ENCODE assay signal across 18 cellular contexts in genomic region chr1:95033843-95034242, GRCh38.
"Had no signal": no experiment of that assay in that cellular context is flagged by ENCODE, and none has a peak within 500 bp of the region (broad histone marks: within the 10 kb centered on the region; RNA-seq: fewer than 3 reads in every experiment).

No MANE protein-coding gene starts in this region.

- FAIRE-seq: pancreas had no signal

- H3K4me1 Mint-ChIP-seq: activated CD4-positive, alpha-beta memory T cell treated with anti-CD3 and anti-CD28 coated beads, Interleukin-2, amount 10 ng/mL, durations not matched to agents 7 days and 5 days; activated CD4-positive, alpha-beta T cell treated with anti-CD3 and anti-CD28 coated beads for 36 hours; activated naive CD4-positive, alpha-beta T cell treated with anti-CD3 and anti-CD28 coated beads, Interleukin-2, amount 50 U/mL, for 24 hours; naive thymus-derived CD4-positive, alpha-beta T cell; stimulated activated effector memory CD8-positive, alpha-beta T cell treated with anti-CD3 and anti-CD28 coated beads, Interleukin-12 subunit alpha, Interleukin-12 subunit beta, amount 100 ng/mL, for 72 hours had no signal

- H3K27ac ChIP-seq: left lung, pancreas, sigmoid colon, WERI-Rb-1 had no signal

- H3K27me3 Mint-ChIP-seq: activated CD4-positive, alpha-beta memory T cell treated with anti-CD3 and anti-CD28 coated beads, Interleukin-2, amount 10 ng/mL, durations not matched to agents 7 days and 5 days; activated CD4-positive, alpha-beta T cell treated with anti-CD3 and anti-CD28 coated beads for 36 hours; activated naive CD4-positive, alpha-beta T cell treated with anti-CD3 and anti-CD28 coated beads, Interleukin-2, amount 50 U/mL, for 24 hours; naive thymus-derived CD4-positive, alpha-beta T cell had no signal

- H3K4me3 Mint-ChIP-seq: activated CD4-positive, alpha-beta memory T cell treated with anti-CD3 and anti-CD28 coated beads, Interleukin-2, amount 10 ng/mL, durations not matched to agents 7 days and 5 days; activated CD4-positive, alpha-beta T cell treated with anti-CD3 and anti-CD28 coated beads for 36 hours; activated naive CD4-positive, alpha-beta T cell treated with anti-CD3 and anti-CD28 coated beads, Interleukin-2, amount 50 U/mL, for 24 hours; activated T-cell treated with anti-CD3 and anti-CD28 coated beads, Interleukin-2, amount 50 U/mL, for 4 hours; naive thymus-derived CD4-positive, alpha-beta T cell; stimulated activated effector memory CD8-positive, alpha-beta T cell treated with anti-CD3 and anti-CD28 coated beads, Interleukin-12 subunit alpha, Interleukin-12 subunit beta, amount 100 ng/mL, for 72 hours had no signal

- H3K4me3 ChIP-seq: left lung, pancreas, sigmoid colon had no signal

- H3K9me3 Mint-ChIP-seq: activated naive CD4-positive, alpha-beta T cell treated with anti-CD3 and anti-CD28 coated beads, Interleukin-2, amount 50 U/mL, for 24 hours had no signal

- H3K9me3 ChIP-seq: pancreas, sigmoid colon had no signal

- DNase-seq: activated CD4-positive, alpha-beta memory T cell treated with anti-CD3 and anti-CD28 coated beads, Interleukin-2, amount 10 ng/mL, durations not matched to agents 7 days and 5 days; activated CD4-positive, alpha-beta T cell treated with anti-CD3 and anti-CD28 coated beads for 36 hours; activated effector memory CD4-positive, alpha-beta T cell treated with Interleukin-2 at 50 U/mL for 16 hours; activated T-cell treated with anti-CD3 and anti-CD28 coated beads, Interleukin-2, amount 50 U/mL, for 4 hours; amniotic stem cell; cerebellar nuclear complex; effector memory CD4-positive, alpha-beta T cell; islet precursor cell; left lung; naive thymus-derived CD4-positive, alpha-beta T cell; pancreas; sigmoid colon; stimulated activated CD4-positive, alpha-beta T cell treated with anti-CD3 and anti-CD28 coated beads, Interleukin-12 subunit alpha, Interleukin-12 subunit beta, amount 100 ng/mL, for 4 hours; stimulated activated CD4-positive, alpha-beta T cell treated with anti-CD3 and anti-CD28 coated beads, Interleukin-2, amount 100 ng/mL, for 24 hours; T-helper 1 cell; WERI-Rb-1 had no signal

- H3K4me1 ChIP-seq: pancreas, sigmoid colon had no signal

- H3K36me3 ChIP-seq: left lung, pancreas, sigmoid colon, WERI-Rb-1 had no signal

- H3K27ac Mint-ChIP-seq: activated CD4-positive, alpha-beta memory T cell treated with anti-CD3 and anti-CD28 coated beads, Interleukin-2, amount 10 ng/mL, durations not matched to agents 7 days and 5 days; activated CD4-positive, alpha-beta T cell treated with anti-CD3 and anti-CD28 coated beads for 36 hours; activated naive CD4-positive, alpha-beta T cell treated with anti-CD3 and anti-CD28 coated beads, Interleukin-2, amount 50 U/mL, for 24 hours; naive thymus-derived CD4-positive, alpha-beta T cell; stimulated activated effector memory CD8-positive, alpha-beta T cell treated with anti-CD3 and anti-CD28 coated beads, Interleukin-12 subunit alpha, Interleukin-12 subunit beta, amount 100 ng/mL, for 72 hours had no signal

- H3K27me3 ChIP-seq: left lung, pancreas, sigmoid colon had no signal

- H3K36me3 Mint-ChIP-seq: stimulated activated effector memory CD8-positive, alpha-beta T cell treated with anti-CD3 and anti-CD28 coated beads, Interleukin-12 subunit alpha, Interleukin-12 subunit beta, amount 100 ng/mL, for 72 hours had no signal
